22 cellular contexts compared by ENCODE assay signal in genomic region chr1:84492726-84493125, GRCh38. TPM values are rescaled to one million over a fixed set of nuclear protein-coding genes. Genes with fewer than 3 reads are reported as not detected.
DNase-seq lines count a peak whose midpoint lies in the region; ATAC-seq and TF ChIP-seq lines count a peak whose summit lies in the region.
"Had no signal": no experiment of that assay in that cellular context is flagged by ENCODE, and none has a peak within 500 bp of the region (broad histone marks: within the 10 kb centered on the region; RNA-seq: fewer than 3 reads in every experiment).

No MANE protein-coding gene starts in this region.

- POLR2A ChIA-PET in Panc1 (lab: Charles Lee), result no interaction called here

- H2BK5ac ChIP-seq in mesenchymal stem cell (ENCODE audit: low read depth, low read length, poor library complexity, severe bottlenecking), result no peak overlapping the region

- no peak for TF ChIP-seq POLR2A in heart left ventricle (IDR thresholded peaks at IDR 0.05)

- peaks cover 2% of the 10 kb centered on the region for H3K79me1 ChIP-seq in mesenchymal stem cell (replicated peaks; ENCODE audit: low read length, poor library complexity, severe bottlenecking)

- H3K4me3 ChIP-seq in Panc1 (ENCODE audit: low read depth in 2 of 2, low read length in 2 of 2) (no peak overlapping the region), heart left ventricle (no peak overlapping the region), mesenchymal stem cell (ENCODE audit: insufficient read depth in 1 of 2, low read depth in 1 of 2, low read length in 2 of 2) (no peak overlapping the region)
- H3K4me3 ChIP-seq: SJCRH30 had no signal

- H4K91ac ChIP-seq in mesenchymal stem cell (ENCODE audit: low read length), result no peak overlapping the region

- H2AK5ac ChIP-seq in mesenchymal stem cell (ENCODE audit: low read length, severe bottlenecking), result no peak overlapping the region

- H3K9ac ChIP-seq in mesenchymal stem cell (ENCODE audit: low read length), result no peak overlapping the region

- TF ChIP-seq CTCF in Panc1 (IDR thresholded peaks at IDR 0.05) (0 out of 2 replicates have a peak, but pooled peaks have one; percentile 28), heart left ventricle (IDR thresholded peaks at IDR 0.05) (no peak), foreskin keratinocyte (conservative IDR thresholded peaks at IDR 0.05) (no peak), GM20000 (IDR thresholded peaks at IDR 0.05; ENCODE audit: extremely low read depth, missing control alignments) (no peak)

- H3K14ac ChIP-seq in mesenchymal stem cell (ENCODE audit: low read length in 2 of 2), result no peak overlapping the region

- H3K9me3 ChIP-seq in Panc1 (ENCODE audit: control insufficient read depth, insufficient read depth, low read depth, low read length), result no peaks in the 10 kb centered on the region
- no peaks in the 10 kb centered on the region for H3K9me3 ChIP-seq in heart left ventricle
- no peaks in the 10 kb centered on the region for H3K9me3 ChIP-seq in mesenchymal stem cell (ENCODE audit: control insufficient read depth, low read length)
- H3K9me3 ChIP-seq: SJCRH30 had no signal

- DNase-seq in HuH-7 (ENCODE audit: low spot score) (peak; percentile 12), Panc1 (ENCODE audit: low read depth, low spot score) (no peak), heart left ventricle (no peak), mesenchymal stem cell (peak; percentile 37), foreskin keratinocyte (no peak), GM20000 (ENCODE audit: low spot score) (no peak)
- DNase-seq: activated CD4-positive, alpha-beta T cell treated with anti-CD3 and anti-CD28 coated beads for 1 hour; activated CD8-positive, alpha-beta memory T cell treated with anti-CD3 and anti-CD28 coated beads for 24 hours; activated naive CD8-positive, alpha-beta T cell treated with anti-CD3 and anti-CD28 coated beads, Interleukin-2, amount 50 U/mL, for 24 hours; activated T-cell treated with anti-CD3 and anti-CD28 coated beads, Interleukin-2, amount 50 U/mL, for 1 hour; CD4-positive, CD25-positive, alpha-beta regulatory T cell; EL; kidney; mesendoderm; NCI-H1694 treated with DMSO at 0.1 percent for 48 hours; NCI-H2171; NCI-H524 treated with DMSO at 0.1 percent for 48 hours; posterior cingulate gyrus; SJCRH30; stimulated activated naive CD4-positive, alpha-beta T cell treated with Interleukin-2 at 50 U/mL for 16 hours had no signal

- H4K8ac ChIP-seq in mesenchymal stem cell (ENCODE audit: low read length), result no peak overlapping the region

- H2AFZ ChIP-seq in mesenchymal stem cell (ENCODE audit: low read depth, low read length), result no peak overlapping the region

- no peak overlapping the region for H2BK15ac ChIP-seq in mesenchymal stem cell (ENCODE audit: low read depth, poor library complexity, severe bottlenecking)

- H3K27ac ChIP-seq in Panc1 (ENCODE audit: low read length), result no peak overlapping the region
- H3K27ac ChIP-seq in heart left ventricle, result peak overlapping the region in 1 of 12 donors; percentile 1
- no peak overlapping the region for H3K27ac ChIP-seq in mesenchymal stem cell (ENCODE audit: low read length, poor library complexity, severe bottlenecking)
- no peak overlapping the region for H3K27ac ChIP-seq in foreskin keratinocyte
- H3K27ac ChIP-seq: HL-60, SJCRH30 had no signal

- H3K27me3 ChIP-seq in Panc1 (ENCODE audit: control insufficient read depth, insufficient read depth, low read length), result no peaks in the 10 kb centered on the region
- H3K27me3 ChIP-seq in heart left ventricle, result no peaks in the 10 kb centered on the region
- H3K27me3 ChIP-seq in mesenchymal stem cell (ENCODE audit: control insufficient read depth in 1 of 2, insufficient read depth in 1 of 2, low read length in 2 of 2), result no peaks in the 10 kb centered on the region
- no peaks in the 10 kb centered on the region for H3K27me3 ChIP-seq in foreskin keratinocyte
- H3K27me3 ChIP-seq: SJCRH30 had no signal

- in situ Hi-C loops in Panc1 (cut with HindIII; ENCODE audit: low pct_unique_long_range_greater_than_20kb, low sequenced_read_pairs), result no loop called here

- WGBS in heart left ventricle, 4 donors, result 42 to 67% (median 54%) methylated on average over 1 of the region's 1 CpG
- WGBS in mesenchymal stem cell, result 56% methylated on average over 1 of the region's 1 CpG

- intact Hi-C loops in Panc1 (cut with micrococcal nuclease; ENCODE audit: unreplicated experiment), result loop anchor here (1.0 to 5.0 kb wide), 2 partner anchors 13 to 350 kb away; partner anchors contain the start of gene PRKACB
- intact Hi-C loops in heart left ventricle (cut with DNase I), result no loop called here

- H3K4ac ChIP-seq in mesenchymal stem cell (ENCODE audit: low read depth in 1 of 2, low read length in 2 of 2), result no peak overlapping the region

- H3K4me1 ChIP-seq in Panc1 (ENCODE audit: control insufficient read depth, insufficient read depth, low read length), result no peaks in the 10 kb centered on the region
- H3K4me1 ChIP-seq in heart left ventricle, result peaks cover 0 to 13% (median 0%) of the 10 kb centered on the region in 12 donors
- no peaks in the 10 kb centered on the region for H3K4me1 ChIP-seq in mesenchymal stem cell (ENCODE audit: control insufficient read depth, insufficient read depth, low read depth, low read length)
- H3K4me1 ChIP-seq in foreskin keratinocyte, result no peaks in the 10 kb centered on the region
- H3K4me1 ChIP-seq: SJCRH30 had no signal

- no peak overlapping the region for H2BK12ac ChIP-seq in mesenchymal stem cell (ENCODE audit: low read length in 2 of 2)

- CTCF ChIA-PET in Panc1 (lab: Charles Lee), result no interaction called here

- ATAC-seq in Panc1, result no peak
- ATAC-seq in heart left ventricle, result peak; percentile 32 to 64 (median 44)
- no peak for ATAC-seq in foreskin keratinocyte
- ATAC-seq in activated CD4-positive, CD25-positive, alpha-beta regulatory T cell treated with anti-CD3 and anti-CD28 coated beads, Interleukin-2, amount 50 U/mL, for 24 hours, result no peak
- ATAC-seq: activated naive CD8-positive, alpha-beta T cell treated with anti-CD3 and anti-CD28 coated beads, Interleukin-2, amount 50 U/mL, for 24 hours had no signal

- no TSS peak for BruUV-seq in Panc1 (replicated peaks; lab: Mats Ljungman, UMichigan)

- no peak overlapping the region for H3K4me2 ChIP-seq in mesenchymal stem cell (ENCODE audit: low read length, poor library complexity, severe bottlenecking)

- no peak overlapping the region for H3K23ac ChIP-seq in mesenchymal stem cell (ENCODE audit: low read length in 2 of 2)

- H3K36me3 ChIP-seq in Panc1 (ENCODE audit: control insufficient read depth, insufficient read depth, low read length) (peaks cover 75% of the 10 kb centered on the region), heart left ventricle (peaks cover 0 to 93% (median 84%) of the 10 kb centered on the region in 9 donors), mesenchymal stem cell (ENCODE audit: control insufficient read depth in 1 of 2, insufficient read depth in 2 of 2, low read depth in 1 of 2, low read length in 2 of 2) (peaks cover 9 to 84% of the 10 kb centered on the region in 2 experiments)

- H3K18ac ChIP-seq in mesenchymal stem cell (ENCODE audit: low read depth in 1 of 2, low read length in 2 of 2), result no peak overlapping the region

- H2BK120ac ChIP-seq in mesenchymal stem cell (ENCODE audit: low read depth, low read length), result no peak overlapping the region

RNA-seq across cellular contexts. Expression of gene SPATA1, which starts 13.5 kb away (rescaled TPM):
- total RNA-seq in Panc1 (2021; ENCODE audit: unreplicated experiment), result 5.0 TPM
- 2.4 TPM for polyA plus RNA-seq in Panc1 (2012; ENCODE audit: insufficient read length)
- total RNA-seq in heart left ventricle, result 1 to 10 TPM in 6 of 9 donors, under 1 TPM in 2, not detected in 1; 0.82 to 2.0 (median 1.2) TPM
- polyA plus RNA-seq in heart left ventricle, result under 1 TPM in 1 of 2 donors, not detected in 1; 0.19 TPM
- 1.3 TPM for polyA plus RNA-seq in mesenchymal stem cell (2013, experiment 1 of 2)
- polyA plus RNA-seq in mesenchymal stem cell (2013, experiment 2 of 2), result 0.88 TPM
- total RNA-seq in foreskin keratinocyte, result 0.51 and 0.56 TPM in 2 replicates
- 0.21 and 0.37 TPM in 2 replicates for polyA plus RNA-seq in foreskin keratinocyte

RNA-seq across cellular contexts. Expression of gene GNG5, which starts 13.7 kb away (rescaled TPM):
- total RNA-seq in Panc1 (2021; ENCODE audit: unreplicated experiment) (283 TPM), heart left ventricle (100 to 1,000 TPM; 129 to 217 (median 160) TPM), foreskin keratinocyte (112 and 118 TPM in 2 replicates)
- 460 TPM for polyA plus RNA-seq in Panc1 (2012; ENCODE audit: insufficient read length)
- polyA plus RNA-seq in heart left ventricle (100 to 1,000 TPM; 262 to 299 TPM), foreskin keratinocyte (259 and 270 TPM in 2 replicates)
- polyA plus RNA-seq in mesenchymal stem cell (2013, experiment 1 of 2), result 364 TPM
- 368 TPM for polyA plus RNA-seq in mesenchymal stem cell (2013, experiment 2 of 2)

RNA-seq across cellular contexts. Expression of gene RPF1, which starts 13.7 kb away (rescaled TPM):
- 73.0 TPM for total RNA-seq in Panc1 (2021; ENCODE audit: unreplicated experiment)
- 43.2 TPM for polyA plus RNA-seq in Panc1 (2012; ENCODE audit: insufficient read length)
- total RNA-seq in heart left ventricle, result 10 to 100 TPM; 30.3 to 63.9 (median 34.5) TPM
- polyA plus RNA-seq in heart left ventricle, result 10 to 100 TPM; 23.9 to 66.8 TPM
- 55.2 TPM for polyA plus RNA-seq in mesenchymal stem cell (2013, experiment 1 of 2)
- polyA plus RNA-seq in mesenchymal stem cell (2013, experiment 2 of 2), result 55.2 TPM
- total RNA-seq in foreskin keratinocyte, result 50.9 and 56.1 TPM in 2 replicates
- polyA plus RNA-seq in foreskin keratinocyte, result 49.2 and 52.3 TPM in 2 replicates

Comparison
In these comparisons a context has a peak if more than half of its experiments do, and no peak if none do; other contexts are left out.
1. DNase-seq: peak in HuH-7 (single experiment) and mesenchymal stem cell (single experiment); none in Panc1 (single experiment), heart left ventricle (0 of 5), foreskin keratinocyte (0 of 2) and GM20000 (single experiment).
2. ATAC-seq: peak in heart left ventricle (4 of 4); none in Panc1 (single experiment), foreskin keratinocyte (single experiment) and activated CD4-positive, CD25-positive, alpha-beta regulatory T cell treated with anti-CD3 and anti-CD28 coated beads, Interleukin-2, amount 50 U/mL, for 24 hours (0 of 2).